In genomic region chr11:47949001-47949675, GRCh38 we compare ENCODE assay signal across 7 cellular contexts. TPM values are rescaled to one million over a fixed set of nuclear protein-coding genes. Genes with fewer than 3 reads are reported as not detected.
DNase-seq lines count a peak whose midpoint lies in the region; ATAC-seq and TF ChIP-seq lines count a peak whose summit lies in the region.
"Not testable (repeated sequence)": the region's sequence is repeated elsewhere in the genome, so short reads cannot be mapped to it uniquely, and the experiment has no call there.

No MANE protein-coding gene starts in this region.

- peaks cover 71% of the 10 kb centered on the region for H3K4me1 Mint-ChIP-seq in CD14-positive monocyte
- H3K4me1 Mint-ChIP-seq in IgD-negative memory B cell: peaks cover 19 to 28% (median 22%) of the 10 kb centered on the region in 3 donors
- H3K4me1 Mint-ChIP-seq in activated B cell treated with CpG ODN at 0.5 μM for 24 hours: peaks cover 49% of the 10 kb centered on the region
- H3K4me1 Mint-ChIP-seq in activated naive CD4-positive, alpha-beta T cell treated with anti-CD3 and anti-CD28 coated beads, Interleukin-2, amount 10 ng/mL, durations not matched to agents 7 days and 5 days: peaks cover 55% of the 10 kb centered on the region
- H3K4me1 Mint-ChIP-seq in central memory CD8-positive, alpha-beta T cell: peaks cover 17% of the 10 kb centered on the region
- peaks cover 21% of the 10 kb centered on the region for H3K4me1 Mint-ChIP-seq in memory B cell
- peaks cover 24% of the 10 kb centered on the region for H3K4me1 Mint-ChIP-seq in neural progenitor cell

- H3K27ac ChIP-seq in neural progenitor cell: not testable (repeated sequence)

- H3K9ac ChIP-seq in neural progenitor cell: not testable (repeated sequence)

- H4K20me1 ChIP-seq in neural progenitor cell (ENCODE audit: low read depth): not testable (repeated sequence)

- not testable (repeated sequence) for H3K36me3 ChIP-seq in neural progenitor cell

- H2AFZ ChIP-seq in neural progenitor cell (replicated peaks): not testable (repeated sequence)

- not testable (repeated sequence) for H3K27me3 ChIP-seq in neural progenitor cell

- H3K4me2 ChIP-seq in neural progenitor cell: peak overlapping the region; percentile 5

- H3K27ac Mint-ChIP-seq in CD14-positive monocyte: peak overlapping the region in 6 of 7 donors; percentile 71 to 89 (median 82)
- H3K27ac Mint-ChIP-seq in IgD-negative memory B cell: peak overlapping the region in 2 of 3 donors; percentile 31 to 93
- H3K27ac Mint-ChIP-seq in activated B cell treated with CpG ODN at 0.5 μM for 24 hours: peak overlapping the region; percentile 79
- H3K27ac Mint-ChIP-seq in activated naive CD4-positive, alpha-beta T cell treated with anti-CD3 and anti-CD28 coated beads, Interleukin-2, amount 10 ng/mL, durations not matched to agents 7 days and 5 days: peak overlapping the region; percentile 94
- H3K27ac Mint-ChIP-seq in central memory CD8-positive, alpha-beta T cell (ENCODE audit: low read depth): peak overlapping the region; percentile 90
- H3K27ac Mint-ChIP-seq in memory B cell: peak overlapping the region; percentile 87
- peak overlapping the region; percentile 2 for H3K27ac Mint-ChIP-seq in neural progenitor cell

- not testable (repeated sequence) for ATAC-seq in activated B cell treated with CpG ODN at 0.5 μM for 24 hours (ENCODE audit: low read depth); central memory CD8-positive, alpha-beta T cell (replicated peaks; ENCODE audit: extremely low read depth, poor library complexity, severe bottlenecking); memory B cell (ENCODE audit: low read depth)

- TF ChIP-seq CTCF in CD14-positive monocyte (IDR thresholded peaks at IDR 0.05); activated B cell treated with CpG ODN at 0.5 μM for 24 hours (IDR thresholded peaks at IDR 0.05); neural progenitor cell (IDR thresholded peaks at IDR 0.05): not testable (repeated sequence)

- peaks cover 20% of the 10 kb centered on the region for H3K4me1 ChIP-seq in neural progenitor cell

- H3K4me3 Mint-ChIP-seq in CD14-positive monocyte; activated B cell treated with CpG ODN at 0.5 μM for 24 hours; activated naive CD4-positive, alpha-beta T cell treated with anti-CD3 and anti-CD28 coated beads, Interleukin-2, amount 10 ng/mL, durations not matched to agents 7 days and 5 days; neural progenitor cell: not testable (repeated sequence)
- H3K4me3 Mint-ChIP-seq in IgD-negative memory B cell: peak overlapping the region in 1 of 4 donors; percentile 55
- peak overlapping the region; percentile 71 for H3K4me3 Mint-ChIP-seq in central memory CD8-positive, alpha-beta T cell
- peak overlapping the region; percentile 6 for H3K4me3 Mint-ChIP-seq in memory B cell

- H3K27me3 Mint-ChIP-seq in CD14-positive monocyte (ENCODE audit: low read depth in 3 of 3): peaks cover 0 to 10% (median 3%) of the 10 kb centered on the region in 3 donors
- H3K27me3 Mint-ChIP-seq in IgD-negative memory B cell; activated B cell treated with CpG ODN at 0.5 μM for 24 hours; activated naive CD4-positive, alpha-beta T cell treated with anti-CD3 and anti-CD28 coated beads, Interleukin-2, amount 10 ng/mL, durations not matched to agents 7 days and 5 days; central memory CD8-positive, alpha-beta T cell; memory B cell; neural progenitor cell (ENCODE audit: insufficient read depth, low read depth): not testable (repeated sequence)

- intact Hi-C loops in CD14-positive monocyte (cut with micrococcal nuclease): loop anchor here (5.0 kb wide), 1 partner anchor 33 kb away; the partner anchor contains the start of gene PTPRJ (in 2 of the 2)
- intact Hi-C loops in activated B cell treated with CpG ODN at 0.5 μM for 24 hours (cut with micrococcal nuclease): not testable (repeated sequence)

- not testable (repeated sequence) for DNase-seq in CD14-positive monocyte (ENCODE audit: low spot score); activated B cell treated with CpG ODN at 0.5 μM for 24 hours; activated naive CD4-positive, alpha-beta T cell treated with anti-CD3 and anti-CD28 coated beads, Interleukin-2, amount 10 ng/mL, durations not matched to agents 7 days and 5 days; central memory CD8-positive, alpha-beta T cell (ENCODE audit: low spot score in 2 of 2); memory B cell (ENCODE audit: low spot score in 2 of 2); neural progenitor cell (ENCODE audit: low spot score)

- POLR2A ChIA-PET in activated B cell treated with CpG ODN at 0.5 μM for 24 hours (lab: Charles Lee): interaction anchor here (0.6 to 1.7 kb wide), 5 partner anchors 7 to 96 kb away, joined by 3 to 6 read pairs (median 5); no protein-coding TSS in a partner anchor

- not testable (repeated sequence) for H3K9me3 ChIP-seq in neural progenitor cell (ENCODE audit: low read depth)

- not testable (repeated sequence) for H3K79me2 ChIP-seq in neural progenitor cell (ENCODE audit: low read depth)

- not testable (repeated sequence) for H3K36me3 Mint-ChIP-seq in CD14-positive monocyte; IgD-negative memory B cell; activated B cell treated with CpG ODN at 0.5 μM for 24 hours (ENCODE audit: low read depth); activated naive CD4-positive, alpha-beta T cell treated with anti-CD3 and anti-CD28 coated beads, Interleukin-2, amount 10 ng/mL, durations not matched to agents 7 days and 5 days; central memory CD8-positive, alpha-beta T cell (ENCODE audit: insufficient read depth); memory B cell; neural progenitor cell

- H3K4me3 ChIP-seq in neural progenitor cell: not testable (repeated sequence)

- H3K9me3 Mint-ChIP-seq in CD14-positive monocyte; IgD-negative memory B cell; activated B cell treated with CpG ODN at 0.5 μM for 24 hours; activated naive CD4-positive, alpha-beta T cell treated with anti-CD3 and anti-CD28 coated beads, Interleukin-2, amount 10 ng/mL, durations not matched to agents 7 days and 5 days; central memory CD8-positive, alpha-beta T cell; memory B cell; neural progenitor cell: not testable (repeated sequence)

- CTCF ChIA-PET in activated B cell treated with CpG ODN at 0.5 μM for 24 hours (lab: Charles Lee): interaction anchor here (0.6 to 1.4 kb wide), 3 partner anchors 18 to 159 kb away, joined by 3 to 6 read pairs (median 3); no protein-coding TSS in a partner anchor
- CTCF ChIA-PET in activated naive CD4-positive, alpha-beta T cell treated with anti-CD3 and anti-CD28 coated beads, Interleukin-2, amount 10 ng/mL, durations not matched to agents 7 days and 5 days (lab: Charles Lee): interaction anchor here (0.6 to 1.6 kb wide), 3 partner anchors 9 to 159 kb away, joined by 4 read pairs; no protein-coding TSS in a partner anchor

- H3F3A ChIP-seq in neural progenitor cell (ENCODE audit: low read depth): peaks cover 23% of the 10 kb centered on the region

RNA-seq across cellular contexts. Expression of gene PTPRJ, which starts 31.2 kb away (rescaled TPM):
- 10 to 100 TPM in 1 of 2 donors, 1 to 10 TPM in 1; 10.0 to 14.6 TPM for polyA plus RNA-seq in CD14-positive monocyte
- polyA plus RNA-seq in IgD-negative memory B cell: 8.1 TPM
- 18.8 and 19.2 TPM in 2 replicates for total RNA-seq in activated B cell treated with CpG ODN at 0.5 μM for 24 hours
- 17.3 and 28.0 TPM in 2 replicates for total RNA-seq in neural progenitor cell (ENCODE audit: low replicate concordance)

Comparison
In these comparisons a context has a peak if more than half of its experiments do, and no peak if none do; other contexts are left out.
1. H3K27ac Mint-ChIP-seq: peak in every context shown above with its lines; median percentile 94 in activated naive CD4-positive, alpha-beta T cell treated with anti-CD3 and anti-CD28 coated beads, Interleukin-2, amount 10 ng/mL, durations not matched to agents 7 days and 5 days; 90 in central memory CD8-positive, alpha-beta T cell; 87 in memory B cell; 82 in CD14-positive monocyte; 79 in activated B cell treated with CpG ODN at 0.5 μM for 24 hours; 62 in IgD-negative memory B cell; 2 in neural progenitor cell.